ENCODE assay signal across 8 cellular contexts in genomic region chr1:24743404-24744211, GRCh38. TPM values are rescaled to one million over a fixed set of nuclear protein-coding genes. Genes with fewer than 3 reads are reported as not detected.
DNase-seq lines count a peak whose midpoint lies in the region; ATAC-seq and TF ChIP-seq lines count a peak whose summit lies in the region.

No MANE protein-coding gene starts in this region.

- CTCF ChIA-PET in CD8-positive, alpha-beta T cell (lab: Charles Lee) = interaction anchor here (1.6 kb wide), 1 partner anchor 13 kb away, joined by 3 read pairs; no protein-coding TSS in a partner anchor
- CTCF ChIA-PET in MCF 10A (lab: Yijun Ruan, JAX) = interaction anchor here (0.6 to 5.1 kb wide), 9 partner anchors 11 to 1756 kb away, joined by 3 to 30 read pairs (median 3); no protein-coding TSS in a partner anchor

- no peak for TF ChIP-seq CTCF in CD8-positive, alpha-beta T cell (IDR thresholded peaks at IDR 0.05)
- TF ChIP-seq CTCF in MCF 10A (IDR thresholded peaks at IDR 0.05; ENCODE audit: unreplicated experiment) = no peak

- peaks cover 8% of the 10 kb centered on the region for H3K4me1 ChIP-seq in CD8-positive, alpha-beta T cell (ENCODE audit: insufficient read depth, low read length)
- H3K4me1 ChIP-seq in HUES64 (ENCODE audit: insufficient read depth, low read length) = peaks cover 44% of the 10 kb centered on the region

- no peak overlapping the region for H3K4me3 ChIP-seq in CD8-positive, alpha-beta T cell (ENCODE audit: low read depth, low read length)
- no peak overlapping the region for H3K4me3 ChIP-seq in HUES64 (ENCODE audit: low read length)

- no TSS peak for BruUV-seq in MCF 10A (replicated peaks; lab: Mats Ljungman, UMichigan)

- H3K36me3 ChIP-seq in CD8-positive, alpha-beta T cell (ENCODE audit: insufficient read depth, low read length) = no peaks in the 10 kb centered on the region
- H3K36me3 ChIP-seq in HUES64 (ENCODE audit: insufficient read depth, low read length) = no peaks in the 10 kb centered on the region

- H3K9ac ChIP-seq in HUES64 (ENCODE audit: low read depth, low read length) = no peak overlapping the region

- no peak overlapping the region for H3K27ac ChIP-seq in CD8-positive, alpha-beta T cell (ENCODE audit: low read depth, low read length)
- peak overlapping the region; percentile 78; the same call in 1 of the 2 replicates for H3K27ac ChIP-seq in HUES64 (ENCODE audit: low read depth, low read length)

- no peak for ATAC-seq in CD8-positive, alpha-beta T cell

- peaks cover 27% of the 10 kb centered on the region for H3K4me1 Mint-ChIP-seq in CD8-positive, alpha-beta T cell (ENCODE audit: low read depth)
- peaks cover 16% of the 10 kb centered on the region for H3K4me1 Mint-ChIP-seq in MCF 10A (ENCODE audit: insufficient read depth, unreplicated experiment)

- no peaks in the 10 kb centered on the region for H3K9me3 ChIP-seq in CD8-positive, alpha-beta T cell (ENCODE audit: low read length)
- H3K9me3 ChIP-seq in HUES64 (ENCODE audit: insufficient read depth, low read depth, low read length) = no peaks in the 10 kb centered on the region

- H3K27me3 ChIP-seq in CD8-positive, alpha-beta T cell (ENCODE audit: insufficient read depth, low read length) = no peaks in the 10 kb centered on the region
- H3K27me3 ChIP-seq in HUES64 (ENCODE audit: insufficient read depth, low read length) = no peaks in the 10 kb centered on the region

- H3K9me3 Mint-ChIP-seq in CD8-positive, alpha-beta T cell = no peaks in the 10 kb centered on the region
- no peaks in the 10 kb centered on the region for H3K9me3 Mint-ChIP-seq in MCF 10A (ENCODE audit: unreplicated experiment)

- H3K36me3 Mint-ChIP-seq in CD8-positive, alpha-beta T cell = no peaks in the 10 kb centered on the region
- peaks cover 11% of the 10 kb centered on the region for H3K36me3 Mint-ChIP-seq in MCF 10A (ENCODE audit: insufficient read depth, unreplicated experiment)

- H3K4me3 Mint-ChIP-seq in CD8-positive, alpha-beta T cell = peak overlapping the region; percentile 55
- peak overlapping the region; percentile 51 for H3K4me3 Mint-ChIP-seq in MCF 10A (ENCODE audit: unreplicated experiment)

- no peak overlapping the region for H3K27ac Mint-ChIP-seq in CD8-positive, alpha-beta T cell
- H3K27ac Mint-ChIP-seq in MCF 10A (ENCODE audit: low read depth, unreplicated experiment) = peak overlapping the region; percentile 79

- H3K27me3 Mint-ChIP-seq in CD8-positive, alpha-beta T cell (ENCODE audit: low read depth) = peaks cover 10% of the 10 kb centered on the region
- H3K27me3 Mint-ChIP-seq in MCF 10A (ENCODE audit: insufficient read depth, unreplicated experiment) = no peaks in the 10 kb centered on the region

- POLR2A ChIA-PET in CD8-positive, alpha-beta T cell (lab: Charles Lee) = interaction anchor here (1.7 kb wide), 1 partner anchor 101 kb away, joined by 4 read pairs; no protein-coding TSS in a partner anchor
- POLR2A ChIA-PET in MCF 10A (lab: Yijun Ruan, JAX) = interaction anchor here (0.9 to 5.1 kb wide), 8 partner anchors 8 to 328 kb away, joined by 3 to 57 read pairs (median 6); partner anchors contain the start of gene NIPAL3

- WGBS in HUES64 = 63% methylated on average over 10 of the region's 10 CpGs

- intact Hi-C loops in CD8-positive, alpha-beta T cell (cut with DNase I, micrococcal nuclease) = loop anchor here (2.0 to 10.0 kb wide), 7 partner anchors 71 to 769 kb away; partner anchors contain the start of genes IFNLR1 (in 1 of the 2), RCAN3 (in 1 of the 2), RSRP1 (in 1 of the 2) and SRRM1 (in 1 of the 2)
- intact Hi-C loops in MCF 10A (cut with micrococcal nuclease) = loop anchor here (1.0 kb wide), 1 partner anchor 55 kb away; no protein-coding TSS in a partner anchor

- DNase-seq in CD8-positive, alpha-beta T cell = no peak
- DNase-seq in MCF 10A (ENCODE audit: unreplicated experiment) (peak; percentile 53), mesenteric fat pad (ENCODE audit: low spot score) (peak; percentile 47), GOT3 (lab: John Stamatoyannopoulos, UW) (no peak), NCI-H2196 (lab: John Stamatoyannopoulos, UW; ENCODE audit: unreplicated experiment) (no peak)
- no peak for DNase-seq in activated CD4-positive, alpha-beta T cell treated with anti-CD3 and anti-CD28 coated beads for 1 hour
- no peak for DNase-seq in central memory CD4-positive, alpha-beta T cell

RNA-seq across cellular contexts. Expression of gene CLIC4, which starts 1.6 kb away (rescaled TPM):
- 1 to 10 TPM; 1.2 to 1.3 TPM for total RNA-seq in CD8-positive, alpha-beta T cell
- polyA plus RNA-seq in HUES64 (2013, experiment 1 of 2) = 178 TPM
- polyA plus RNA-seq in HUES64 (2013, experiment 2 of 2) = 192 TPM
- total RNA-seq in MCF 10A (2022) = 242 and 281 TPM in 2 replicates
- total RNA-seq in mesenteric fat pad = 169 TPM

Comparison
In these comparisons a context has a peak if more than half of its experiments do, and no peak if none do; other contexts are left out.
1. DNase-seq: peak in MCF 10A (single experiment) and mesenteric fat pad (single experiment); none in CD8-positive, alpha-beta T cell (0 of 7), GOT3 (single experiment), NCI-H2196 (single experiment), activated CD4-positive, alpha-beta T cell treated with anti-CD3 and anti-CD28 coated beads for 1 hour (single experiment) and central memory CD4-positive, alpha-beta T cell (single experiment).
2. RNA of gene CLIC4, which starts 1.6 kb away (total RNA-seq): 242 to 281 TPM in MCF 10A and 169 TPM in mesenteric fat pad (single experiment); 1.2 to 1.3 TPM in CD8-positive, alpha-beta T cell; every median in the first group is over 10 times any median in the second.